Comparison of ENCODE assay signal across 7 cellular contexts in the genomic region with DNA sequence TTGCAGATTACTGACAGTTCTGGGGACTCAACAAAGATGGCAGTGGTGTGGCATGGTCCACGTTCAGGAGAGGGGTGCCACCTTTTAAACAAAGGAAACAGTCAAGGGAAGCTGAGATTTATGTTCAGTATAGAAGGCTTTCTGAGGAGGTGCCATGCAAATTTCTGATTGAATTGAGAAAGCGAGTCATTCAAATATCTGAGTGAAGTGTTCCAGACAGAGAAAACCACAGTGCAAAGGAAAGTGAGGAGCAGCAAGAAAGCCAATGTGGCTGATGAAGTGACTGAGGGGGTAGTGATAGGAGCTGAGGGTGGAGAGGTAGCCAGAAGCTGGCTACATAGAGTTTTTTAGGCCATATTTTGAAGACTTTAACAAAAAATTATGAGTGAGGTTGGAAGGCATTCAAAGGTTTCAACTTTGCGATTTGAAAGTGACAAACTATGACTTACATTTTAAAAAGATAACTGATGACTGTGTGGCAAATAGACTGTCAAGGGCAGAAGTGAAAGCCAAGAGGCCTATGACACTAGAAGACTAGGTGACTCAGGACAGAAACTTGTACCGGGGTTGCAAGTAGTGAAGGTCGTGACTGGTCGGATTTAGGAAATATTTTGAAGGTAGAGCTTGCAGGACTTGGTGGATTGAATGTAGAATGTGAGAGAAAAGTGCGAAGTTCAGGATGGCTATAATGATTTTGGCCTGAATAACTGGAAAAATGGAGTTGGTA. TPM values are rescaled to one million over a fixed set of nuclear protein-coding genes. Genes with fewer than 3 reads are reported as not detected.
"Had no signal": no experiment of that assay in that cellular context is flagged by ENCODE, and none has a peak within 500 bp of the region (broad histone marks: within the 10 kb centered on the region; RNA-seq: fewer than 3 reads in every experiment).

No MANE protein-coding gene starts in this region.

RNA-seq across cellular contexts. Expression of gene TUBA3D, which starts 35.0 kb away (rescaled TPM):
- total RNA-seq: activated CD4-positive, alpha-beta memory T cell treated with anti-CD3 and anti-CD28 coated beads, Interleukin-2, amount 10 ng/mL, durations not matched to agents 7 days and 5 days; activated naive CD8-positive, alpha-beta T cell treated with anti-CD3 and anti-CD28 coated beads for 36 hours; aorta; kidney; mucosa of gallbladder; natural killer cell; T-helper 2 cell treated with Interferon-gamma antibody and Interleukin-4, amounts not matched to agents 100 ng/mL and 5 ng/mL, for 36 hours had no signal
